Comparison of ENCODE assay signal across 8 cellular contexts in the genomic region with DNA sequence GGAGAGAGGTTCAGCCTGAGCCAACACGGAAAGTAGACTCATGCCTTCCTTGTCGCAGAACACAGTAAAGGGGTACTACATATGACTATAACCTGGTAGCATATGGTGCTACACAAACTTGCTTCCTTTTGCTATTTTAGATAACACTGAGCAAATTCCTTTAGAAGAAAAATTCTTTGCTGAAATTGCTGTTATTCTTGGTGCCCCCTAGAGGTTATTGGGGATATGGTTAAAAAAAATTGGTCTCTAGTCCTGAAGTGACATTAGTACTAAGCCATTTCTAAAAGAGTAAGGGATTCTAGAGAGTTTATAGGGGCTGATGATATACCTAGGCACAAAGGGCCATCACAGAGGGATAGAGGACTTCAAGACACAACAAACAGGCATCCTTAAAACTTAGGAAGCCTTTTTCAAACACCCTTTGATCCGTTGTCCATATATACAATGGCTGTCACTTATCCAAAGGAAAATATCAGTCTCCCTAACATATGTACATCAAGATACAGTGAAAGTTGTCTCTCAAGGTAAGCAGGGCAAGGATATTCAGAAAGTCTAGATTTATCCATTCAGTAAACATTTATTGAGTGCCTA. TPM values are rescaled to one million over a fixed set of nuclear protein-coding genes. Genes with fewer than 3 reads are reported as not detected.
DNase-seq lines count a peak whose midpoint lies in the region; ATAC-seq and TF ChIP-seq lines count a peak whose summit lies in the region.

No MANE protein-coding gene starts in this region.

- no peaks in the 10 kb centered on the region for H3K9me3 ChIP-seq in OCI-LY3 (ENCODE audit: insufficient read depth, low read length)
- H3K9me3 ChIP-seq in gastroesophageal sphincter, result no peaks in the 10 kb centered on the region

- H3K4me2 ChIP-seq in OCI-LY3 (ENCODE audit: low read length), result no peak overlapping the region

- H3K27me3 ChIP-seq in OCI-LY3 (ENCODE audit: low read depth, low read length) (no peaks in the 10 kb centered on the region), gastroesophageal sphincter (peaks cover 6% of the 10 kb centered on the region)

- H4K20me1 ChIP-seq in OCI-LY3 (ENCODE audit: insufficient read depth, low read length), result no peaks in the 10 kb centered on the region

- H3K4me3 ChIP-seq in OCI-LY3 (ENCODE audit: low read length) (no peak overlapping the region), gastroesophageal sphincter (no peak overlapping the region)

- TF ChIP-seq CTCF in OCI-LY3 (IDR thresholded peaks at IDR 0.05; ENCODE audit: low read depth, low read length), result peak; percentile 80
- peak; percentile 5 to 51 (median 28) for TF ChIP-seq CTCF in gastroesophageal sphincter (IDR thresholded peaks at IDR 0.05)

- H2AFZ ChIP-seq in OCI-LY3 (ENCODE audit: low read depth, low read length), result no peak overlapping the region

- H3K4me1 ChIP-seq in OCI-LY3 (ENCODE audit: low read length) (peaks cover under 1% of the 10 kb centered on the region; the same call in 1 of the 2 replicates), gastroesophageal sphincter (no peaks in the 10 kb centered on the region)

- no peak overlapping the region for H3K27ac ChIP-seq in OCI-LY3 (ENCODE audit: low read length)
- no peak overlapping the region for H3K27ac ChIP-seq in gastroesophageal sphincter

- H3K36me3 ChIP-seq in OCI-LY3 (replicated peaks; ENCODE audit: low read depth, low read length) (no peaks in the 10 kb centered on the region), gastroesophageal sphincter (no peaks in the 10 kb centered on the region)

- H3K79me2 ChIP-seq in OCI-LY3 (ENCODE audit: low read length), result no peaks in the 10 kb centered on the region

- peak; percentile 24 for DNase-seq in AG08396 (ENCODE audit: low spot score)
- no peak for DNase-seq in NCI-H1105 (lab: John Stamatoyannopoulos, UW)
- DNase-seq in HCEC 1CT, result no peak
- DNase-seq in 8988T, result no peak

- ATAC-seq in GM18868 (IDR thresholded peaks at IDR 0.05; ENCODE audit: unreplicated experiment), result peak; percentile 73
- ATAC-seq in gastroesophageal sphincter, result no peak
- ATAC-seq in HG03565 (IDR thresholded peaks at IDR 0.05; ENCODE audit: unreplicated experiment), result no peak

- TF ChIP-seq POLR2A in gastroesophageal sphincter (IDR thresholded peaks at IDR 0.05), result no peak

- H3K9ac ChIP-seq in OCI-LY3 (ENCODE audit: low read length), result no peak overlapping the region

- TF ChIP-seq EP300 in gastroesophageal sphincter (IDR thresholded peaks at IDR 0.05), result no peak

- 63% methylated on average over 3 of the region's 3 CpGs for WGBS in gastroesophageal sphincter (ENCODE audit: low coverage in 1 of 2), 2 donors

RNA-seq across cellular contexts. Expression of gene HS6ST3, which starts 13.9 kb away (rescaled TPM):
- 10 to 100 TPM in 1 of 4 donors, 1 to 10 TPM in 3; 3.4 to 13.2 (median 5.2) TPM for total RNA-seq in gastroesophageal sphincter

RNA-seq across cellular contexts. Expression of gene UGGT2, which starts 22.8 kb away (rescaled TPM):
- 10 to 100 TPM; 20.9 to 58.8 (median 40.0) TPM for total RNA-seq in gastroesophageal sphincter
